Comparison of ENCODE assay signal across 8 cellular contexts in genomic region chr4:112704991-112705845, GRCh38.
DNase-seq lines count a peak whose midpoint lies in the region; ATAC-seq and TF ChIP-seq lines count a peak whose summit lies in the region.

No MANE protein-coding gene starts in this region.

- no peak for TF ChIP-seq CTCF in AG09309 (IDR thresholded peaks at IDR 0.05; ENCODE audit: control insufficient read depth, insufficient read depth, low read depth, low read length, missing control alignments)
- no peak for TF ChIP-seq CTCF in fibroblast of villous mesenchyme (IDR thresholded peaks at IDR 0.05; ENCODE audit: insufficient read depth, low read depth, low read length)
- TF ChIP-seq CTCF in nephron progenitor cell (IDR thresholded peaks at IDR 0.05) = no peak

- H3K36me3 Mint-ChIP-seq in activated CD8-positive, alpha-beta memory T cell treated with anti-CD3 and anti-CD28 coated beads, Interleukin-2, amount 10 ng/mL, durations not matched to agents 7 days and 5 days = peaks cover 3% of the 10 kb centered on the region
- H3K36me3 Mint-ChIP-seq in nephron progenitor cell (ENCODE audit: low read depth) = no peaks in the 10 kb centered on the region

- CTCF ChIA-PET in activated CD8-positive, alpha-beta memory T cell treated with anti-CD3 and anti-CD28 coated beads, Interleukin-2, amount 10 ng/mL, durations not matched to agents 7 days and 5 days (lab: Charles Lee) = interaction anchor here (1.4 to 1.6 kb wide), 3 partner anchors 54 to 60 kb away, joined by 3 to 4 read pairs (median 4); no protein-coding TSS in a partner anchor

- peak; percentile 36 for ATAC-seq in GM18867 (IDR thresholded peaks at IDR 0.05; ENCODE audit: unreplicated experiment)
- peak; percentile 4 for ATAC-seq in activated CD8-positive, alpha-beta memory T cell treated with anti-CD3 and anti-CD28 coated beads, Interleukin-2, amount 10 ng/mL, durations not matched to agents 7 days and 5 days
- no peak for ATAC-seq in HG03095 (IDR thresholded peaks at IDR 0.05; ENCODE audit: unreplicated experiment)

- peak overlapping the region; percentile 67 for H3K4me3 Mint-ChIP-seq in activated CD8-positive, alpha-beta memory T cell treated with anti-CD3 and anti-CD28 coated beads, Interleukin-2, amount 10 ng/mL, durations not matched to agents 7 days and 5 days
- H3K4me3 Mint-ChIP-seq in nephron progenitor cell = peak overlapping the region; percentile 91

- H3K4me3 ChIP-seq in AG09309 (ENCODE audit: control insufficient read depth, low read depth, low read length) = peak overlapping the region; percentile 16
- peak overlapping the region; percentile 18 for H3K4me3 ChIP-seq in fibroblast of villous mesenchyme (ENCODE audit: low read depth, low read length)

- H3K4me1 Mint-ChIP-seq in activated CD8-positive, alpha-beta memory T cell treated with anti-CD3 and anti-CD28 coated beads, Interleukin-2, amount 10 ng/mL, durations not matched to agents 7 days and 5 days = peaks cover 26% of the 10 kb centered on the region
- peaks cover 23% of the 10 kb centered on the region for H3K4me1 Mint-ChIP-seq in nephron progenitor cell

- H3K27ac Mint-ChIP-seq in activated CD8-positive, alpha-beta memory T cell treated with anti-CD3 and anti-CD28 coated beads, Interleukin-2, amount 10 ng/mL, durations not matched to agents 7 days and 5 days = no peak overlapping the region
- H3K27ac Mint-ChIP-seq in nephron progenitor cell = peak overlapping the region; percentile 39

- H3K27me3 Mint-ChIP-seq in activated CD8-positive, alpha-beta memory T cell treated with anti-CD3 and anti-CD28 coated beads, Interleukin-2, amount 10 ng/mL, durations not matched to agents 7 days and 5 days = peaks cover 44% of the 10 kb centered on the region
- peaks cover 44% of the 10 kb centered on the region for H3K27me3 Mint-ChIP-seq in nephron progenitor cell (ENCODE audit: low read depth, poor library complexity)

- no peaks in the 10 kb centered on the region for H3K9me3 Mint-ChIP-seq in activated CD8-positive, alpha-beta memory T cell treated with anti-CD3 and anti-CD28 coated beads, Interleukin-2, amount 10 ng/mL, durations not matched to agents 7 days and 5 days (ENCODE audit: low read depth)
- H3K9me3 Mint-ChIP-seq in nephron progenitor cell = peaks cover 2% of the 10 kb centered on the region

- DNase-seq in AG09309 (ENCODE audit: low read depth) (no peak), HuH-7 (ENCODE audit: low spot score) (peak; percentile 24), fibroblast of villous mesenchyme (ENCODE audit: low read depth) (peak; percentile 63), nephron progenitor cell (peak; percentile 72), SIG-M5 (lab: John Stamatoyannopoulos, UW) (no peak)
- no peak for DNase-seq in activated CD8-positive, alpha-beta memory T cell treated with anti-CD3 and anti-CD28 coated beads, Interleukin-2, amount 10 ng/mL, durations not matched to agents 7 days and 5 days

Comparison
In these comparisons a context has a peak if more than half of its experiments do, and no peak if none do; other contexts are left out.
1. DNase-seq: peak in HuH-7 (single experiment), fibroblast of villous mesenchyme (single experiment) and nephron progenitor cell (single experiment); none in AG09309 (single experiment), activated CD8-positive, alpha-beta memory T cell treated with anti-CD3 and anti-CD28 coated beads, Interleukin-2, amount 10 ng/mL, durations not matched to agents 7 days and 5 days (single experiment) and SIG-M5 (single experiment).